In the genomic region with DNA sequence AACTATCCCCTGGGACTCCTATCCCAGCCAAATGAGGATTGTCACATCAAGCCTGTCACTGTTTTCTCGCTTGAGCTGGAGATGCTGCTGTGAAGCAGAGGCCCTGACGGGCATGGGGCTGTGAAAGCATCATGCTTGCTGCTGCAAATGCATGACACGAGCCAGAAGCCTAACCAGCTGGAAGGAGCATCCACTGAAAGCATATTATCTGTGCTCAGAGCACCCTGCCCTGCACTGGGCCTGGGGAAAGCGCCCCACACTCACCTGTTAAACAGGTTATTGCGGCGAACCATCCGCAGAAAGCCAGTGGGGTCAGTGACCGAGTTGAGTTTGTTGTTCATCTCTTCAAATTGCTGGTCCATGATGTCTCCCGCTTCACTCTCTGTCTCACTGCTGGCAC, we compare ENCODE assay signal across 14 cellular contexts.
DNase-seq lines count a peak whose midpoint lies in the region; ATAC-seq and TF ChIP-seq lines count a peak whose summit lies in the region.
"Had no signal": no experiment of that assay in that cellular context is flagged by ENCODE, and none has a peak within 500 bp of the region (broad histone marks: within the 10 kb centered on the region; RNA-seq: fewer than 3 reads in every experiment).

No MANE protein-coding gene starts in this region.

- H3K27me3 ChIP-seq in right atrium auricular region (no peaks in the 10 kb centered on the region), H7 (ENCODE audit: control insufficient read depth, insufficient read depth, low read length) (no peaks in the 10 kb centered on the region)

- peak overlapping the region; percentile 58 to 65 for H3K27ac ChIP-seq in right atrium auricular region

- peak overlapping the region; percentile 92 for H3K27ac Mint-ChIP-seq in progenitor cell of endocrine pancreas
- H3K27ac Mint-ChIP-seq: B cell had no signal

- no peaks in the 10 kb centered on the region for H3K9me3 Mint-ChIP-seq in progenitor cell of endocrine pancreas (ENCODE audit: low read depth)
- H3K9me3 Mint-ChIP-seq: activated T-cell treated with anti-CD3 and anti-CD28 coated beads, Interleukin-2, amount 50 U/mL, for 4 hours had no signal

- H3K4me1 Mint-ChIP-seq in progenitor cell of endocrine pancreas (ENCODE audit: low read depth) = peaks cover 60% of the 10 kb centered on the region
- H3K4me1 Mint-ChIP-seq: B cell had no signal

- no peak for TF ChIP-seq CTCF in right atrium auricular region (IDR thresholded peaks at IDR 0.05)
- no peak for TF ChIP-seq CTCF in progenitor cell of endocrine pancreas (IDR thresholded peaks at IDR 0.05; ENCODE audit: unreplicated experiment)

- H3K36me3 ChIP-seq in right atrium auricular region (no peaks in the 10 kb centered on the region), H7 (replicated peaks; ENCODE audit: control insufficient read depth, insufficient read depth, low read length) (no peaks in the 10 kb centered on the region)
- H3K36me3 ChIP-seq: HAP-1 had no signal

- no peaks in the 10 kb centered on the region for H3K36me3 Mint-ChIP-seq in progenitor cell of endocrine pancreas (ENCODE audit: insufficient read depth)

- H3K27me3 Mint-ChIP-seq in progenitor cell of endocrine pancreas = no peaks in the 10 kb centered on the region

- H3K4me3 ChIP-seq in right atrium auricular region (no peak overlapping the region), H7 (ENCODE audit: insufficient read depth, low read depth, low read length) (no peak overlapping the region)
- H3K4me3 ChIP-seq: HAP-1 had no signal

- H3K9me3 ChIP-seq in right atrium auricular region = no peaks in the 10 kb centered on the region
- H3K9me3 ChIP-seq: HAP-1 had no signal

- H3K4me1 ChIP-seq in right atrium auricular region = peaks cover 3 to 69% of the 10 kb centered on the region in 2 donors
- H3K4me1 ChIP-seq: HAP-1 had no signal

- no peak overlapping the region for H3K4me3 Mint-ChIP-seq in progenitor cell of endocrine pancreas (ENCODE audit: low read depth)
- H3K4me3 Mint-ChIP-seq: activated T-cell treated with anti-CD3 and anti-CD28 coated beads, Interleukin-2, amount 50 U/mL, for 4 hours; B cell had no signal

- no peak for ATAC-seq in GM19463 (IDR thresholded peaks at IDR 0.05; ENCODE audit: unreplicated experiment)
- ATAC-seq: activated T-cell treated with anti-CD3 and anti-CD28 coated beads, Interleukin-2, amount 50 U/mL, for 4 hours had no signal

- DNase-seq in COLO668 (lab: John Stamatoyannopoulos, UW; ENCODE audit: unreplicated experiment) (peak; percentile 32), NCI-H446 treated with DMSO at 0.1 percent for 48 hours (lab: John Stamatoyannopoulos, UW) (peak; percentile 60), right atrium auricular region (ENCODE audit: low spot score) (peak; percentile 36), progenitor cell of endocrine pancreas (ENCODE audit: low spot score, unreplicated experiment) (no peak), HuH-7 (ENCODE audit: low spot score) (no peak), medulla oblongata (ENCODE audit: extremely low spot score) (no peak), H7 (no peak)
- DNase-seq: activated CD4-positive, CD25-positive, alpha-beta regulatory T cell treated with anti-CD3 and anti-CD28 coated beads, Interleukin-2, amount 50 U/mL, for 72 hours; activated T-cell treated with anti-CD3 and anti-CD28 coated beads, Interleukin-2, amount 50 U/mL, for 4 hours; MV-4-11; NCI-H2227 treated with DMSO at 0.1 percent for 48 hours had no signal

Comparison
In these comparisons a context has a peak if more than half of its experiments do, and no peak if none do; other contexts are left out.
1. DNase-seq: peak in COLO668 (single experiment), NCI-H446 treated with DMSO at 0.1 percent for 48 hours (single experiment) and right atrium auricular region (single experiment); none in progenitor cell of endocrine pancreas (single experiment), HuH-7 (single experiment), medulla oblongata (single experiment) and H7 (single experiment).